Comparison of ENCODE assay signal across 8 cellular contexts in the genomic region with DNA sequence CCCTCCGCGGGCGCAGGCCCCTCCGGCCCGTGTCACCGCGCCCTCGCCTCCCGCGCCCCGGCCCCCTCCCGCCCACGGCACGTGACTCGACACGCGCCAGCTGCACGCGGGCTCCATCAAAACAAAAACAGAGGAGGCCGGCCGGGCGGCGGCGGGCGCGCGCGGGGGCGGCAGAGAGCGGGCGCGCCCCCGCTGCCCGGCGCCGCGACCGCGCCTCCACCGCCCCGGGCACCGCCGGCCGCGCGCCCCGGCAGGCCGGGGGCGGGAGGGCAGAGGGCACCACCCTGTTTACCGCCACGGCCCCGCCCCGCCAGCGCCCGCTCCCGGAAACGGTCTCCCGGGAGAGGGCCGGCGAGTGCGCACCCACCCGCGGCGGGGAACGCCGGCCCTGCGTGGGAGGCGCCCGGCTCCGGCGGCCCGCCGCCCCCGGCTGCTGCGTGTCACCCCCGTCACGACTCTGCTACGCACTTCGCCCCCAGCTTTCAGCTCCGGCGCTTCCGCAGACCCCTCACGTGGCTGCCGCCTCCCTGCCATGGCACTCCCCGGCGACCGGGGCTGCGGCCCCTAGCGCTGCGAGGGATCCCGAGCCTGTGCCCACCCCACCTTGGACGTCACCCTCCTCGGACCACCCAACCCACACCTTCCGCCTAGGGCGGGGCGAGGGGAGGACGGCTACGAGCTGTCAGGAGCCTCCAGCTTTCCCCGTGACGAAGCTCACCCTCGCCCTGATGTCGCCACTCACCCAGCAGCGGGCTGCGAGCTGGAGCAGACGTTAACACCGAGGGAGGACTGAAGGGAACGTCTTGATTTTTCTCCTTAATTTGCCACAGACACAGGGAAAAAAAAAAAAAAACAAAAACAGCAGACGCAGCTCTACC.
DNase-seq lines count a peak whose midpoint lies in the region; ATAC-seq, FAIRE-seq and TF ChIP-seq lines count a peak whose summit lies in the region.

No MANE protein-coding gene starts in this region.

- peaks cover 0 to 17% of the 10 kb centered on the region in 2 donors for H3K27me3 Mint-ChIP-seq in CD8-positive, alpha-beta memory T cell

- no peaks in the 10 kb centered on the region for H3K9me3 ChIP-seq in CD8-positive, alpha-beta memory T cell (ENCODE audit: low read length)
- H3K9me3 ChIP-seq in neutrophil, result no peaks in the 10 kb centered on the region

- peak; percentile 83 to 96 (median 92) for DNase-seq in CD8-positive, alpha-beta memory T cell
- DNase-seq in RPMI7951 (ENCODE audit: low read depth) (peak; percentile 74), activated gamma-delta T cell treated with Interleukin-2 at 50 U/mL for 16 hours (peak; percentile 78), frontal cortex (ENCODE audit: low spot score in 2 of 2) (peak; percentile 92 to 95), superior temporal gyrus (ENCODE audit: extremely low spot score) (peak; percentile 68)

- peaks cover 0 to 6% (median 2%) of the 10 kb centered on the region in 5 donors for H3K9me3 Mint-ChIP-seq in CD8-positive, alpha-beta memory T cell

- H3K4me3 ChIP-seq in CD8-positive, alpha-beta memory T cell (ENCODE audit: low read length), result peak overlapping the region; percentile 96
- H3K4me3 ChIP-seq in neutrophil (ENCODE audit: low read depth in 1 of 2, low read length in 1 of 2), result peak overlapping the region; percentile 86 to 99

- FAIRE-seq in frontal cortex (lab: Jason Lieb, UNC), result no peak

- H3K36me3 ChIP-seq in CD8-positive, alpha-beta memory T cell (ENCODE audit: insufficient read depth, low read length), result no peaks in the 10 kb centered on the region
- peaks cover 39% of the 10 kb centered on the region for H3K36me3 ChIP-seq in neutrophil

- H3K27me3 ChIP-seq in CD8-positive, alpha-beta memory T cell (ENCODE audit: insufficient read depth, low read length, poor library complexity, severe bottlenecking), result no peaks in the 10 kb centered on the region
- H3K27me3 ChIP-seq in neutrophil, result no peaks in the 10 kb centered on the region

- H3K27ac Mint-ChIP-seq in CD8-positive, alpha-beta memory T cell, result peak overlapping the region; percentile 94 to 100 (median 100)

- POLR2A ChIA-PET in CD8-positive, alpha-beta memory T cell (lab: Charles Lee), result interaction anchor here (0.6 to 4.6 kb wide), 17 partner anchors 17 to 311 kb away, joined by 3 to 31 read pairs (median 4); a partner anchor contains a TSS

- peaks cover 59 to 76% (median 71%) of the 10 kb centered on the region in 3 donors for H3K4me1 Mint-ChIP-seq in CD8-positive, alpha-beta memory T cell

- peaks cover 65% of the 10 kb centered on the region for H3K4me1 ChIP-seq in CD8-positive, alpha-beta memory T cell (ENCODE audit: insufficient read depth, low read length)
- peaks cover 36 to 44% of the 10 kb centered on the region in 2 experiments for H3K4me1 ChIP-seq in neutrophil (ENCODE audit: control insufficient read depth in 1 of 2, insufficient read depth in 1 of 2, low read depth in 1 of 2, low read length in 1 of 2)

- H3K27ac ChIP-seq in CD8-positive, alpha-beta memory T cell (ENCODE audit: low read depth, low read length), result peak overlapping the region; percentile 99
- H3K27ac ChIP-seq in neutrophil, result peak overlapping the region; percentile 99

- CTCF ChIA-PET in CD8-positive, alpha-beta memory T cell (lab: Charles Lee), result interaction anchor here (0.7 to 3.1 kb wide), 11 partner anchors 16 to 322 kb away, joined by 3 to 7 read pairs (median 3); a partner anchor contains a TSS

- H3K36me3 Mint-ChIP-seq in CD8-positive, alpha-beta memory T cell, result peaks cover 0 to 62% (median 18%) of the 10 kb centered on the region in 3 donors

- peak; percentile 23 for TF ChIP-seq CTCF in neutrophil (IDR thresholded peaks at IDR 0.05)

- H3K4me3 Mint-ChIP-seq in CD8-positive, alpha-beta memory T cell, result peak overlapping the region; percentile 90 to 100 (median 98)

- peak; percentile 41 for ATAC-seq in GM19397 (IDR thresholded peaks at IDR 0.05; ENCODE audit: unreplicated experiment)
- peak; percentile 37 for ATAC-seq in HG03571 (IDR thresholded peaks at IDR 0.05; ENCODE audit: unreplicated experiment)

Comparison
In these comparisons a context has a peak if more than half of its experiments do, and no peak if none do; other contexts are left out.
1. Peak in every context shown above with its lines: DNase-seq, ATAC-seq, H3K4me3 ChIP-seq and H3K27ac ChIP-seq.